Comparison of ENCODE assay signal across 8 cellular contexts in genomic region chr10:17026686-17027485, GRCh38.
DNase-seq lines count a peak whose midpoint lies in the region; ATAC-seq and TF ChIP-seq lines count a peak whose summit lies in the region.

No MANE protein-coding gene starts in this region.

- H3K27me3 ChIP-seq in GM23338 (ENCODE audit: insufficient read depth): no peaks in the 10 kb centered on the region

- no peaks in the 10 kb centered on the region for H3K9me3 Mint-ChIP-seq in GM23338

- no peaks in the 10 kb centered on the region for H3K79me2 ChIP-seq in GM23338 (replicated peaks; ENCODE audit: insufficient read depth)

- peaks cover 20% of the 10 kb centered on the region for H3K4me1 ChIP-seq in GM23338 (ENCODE audit: insufficient read depth)

- H3K36me3 Mint-ChIP-seq in GM23338 (ENCODE audit: low read depth): no peaks in the 10 kb centered on the region

- no peak overlapping the region for H3K27ac Mint-ChIP-seq in GM23338

- no peaks in the 10 kb centered on the region for H3K27me3 Mint-ChIP-seq in GM23338 (ENCODE audit: insufficient read depth, low read depth, poor library complexity)

- no peak overlapping the region for H3K4me3 Mint-ChIP-seq in GM23338

- peaks cover 28% of the 10 kb centered on the region for H3K4me1 Mint-ChIP-seq in GM23338

- H3F3A ChIP-seq in GM23338 (replicated peaks; ENCODE audit: low read depth): no peaks in the 10 kb centered on the region

- no peak overlapping the region for H3K4me2 ChIP-seq in GM23338

- H3K9me2 ChIP-seq in GM23338 (ENCODE audit: insufficient read depth): 0 out of 2 replicates have a peak, but pooled peaks cover under 1% of the 10 kb centered on the region

- no peak overlapping the region for H2AFZ ChIP-seq in GM23338

- no peaks in the 10 kb centered on the region for H4K20me1 ChIP-seq in GM23338 (replicated peaks; ENCODE audit: insufficient read depth)

- no peaks in the 10 kb centered on the region for H3K36me3 ChIP-seq in GM23338 (ENCODE audit: insufficient read depth)

- peak; percentile 57 for DNase-seq in activated CD4-positive, alpha-beta T cell treated with anti-CD3 and anti-CD28 coated beads, Interleukin-2, amount 50 U/mL, for 1 hour
- peak; percentile 42 for DNase-seq in stimulated activated CD8-positive, alpha-beta memory T cell treated with anti-CD3 and anti-CD28 coated beads, Interleukin-4, amount 100 ng/mL, for 24 hours (ENCODE audit: low read depth)
- DNase-seq in medulla oblongata (ENCODE audit: extremely low spot score) (no peak), NCI-H2081 treated with DMSO at 0.1 percent for 48 hours (lab: John Stamatoyannopoulos, UW) (no peak), GM23338 (ENCODE audit: low spot score) (no peak)

- H3K4me3 ChIP-seq in GM23338: no peak overlapping the region

- ATAC-seq in GM18505 (IDR thresholded peaks at IDR 0.05; ENCODE audit: unreplicated experiment): peak; percentile 44
- ATAC-seq in HG03064 (IDR thresholded peaks at IDR 0.05; ENCODE audit: low read depth, unreplicated experiment): peak; percentile 46
- ATAC-seq in esophagus mucosa: peak; percentile 26
- ATAC-seq in GM23338: no peak

- TF ChIP-seq CTCF in GM23338 (conservative IDR thresholded peaks at IDR 0.05; ENCODE audit: low read depth in 2 of 2): no peak

- H3K27ac ChIP-seq in GM23338 (ENCODE audit: low read depth): no peak overlapping the region

- no peak for TF ChIP-seq POLR2A in GM18505 (IDR thresholded peaks at IDR 0.05; ENCODE audit: borderline replicate concordance, extremely low read depth, insufficient read depth, insufficient read length)

TF ChIP-seq in GM23338, 12 proteins besides CTCF, POLR2A, EP300 and RAD21:
- TF ChIP-seq CREB1 (CRISPR knock-in tag; IDR thresholded peaks at IDR 0.05; ENCODE audit: low read depth) (no peak), POLR2AphosphoS5 (IDR thresholded peaks at IDR 0.05; ENCODE audit: low read depth) (no peak), EZH2 (IDR thresholded peaks at IDR 0.05; ENCODE audit: low read depth, unreplicated experiment) (no peak), ETS1 (IDR thresholded peaks at IDR 0.05) (no peak), NANOG (IDR thresholded peaks at IDR 0.05; ENCODE audit: borderline replicate concordance) (no peak), EZH2phosphoT487 (IDR thresholded peaks at IDR 0.05; ENCODE audit: unreplicated experiment) (no peak), ZNF462 (CRISPR knock-in tag; IDR thresholded peaks at IDR 0.05) (no peak), ZNF331 (CRISPR knock-in tag; IDR thresholded peaks at IDR 0.05; ENCODE audit: low read depth) (no peak), REST (IDR thresholded peaks at IDR 0.05; ENCODE audit: unreplicated experiment) (no peak)

Comparison
In these comparisons a context has a peak if more than half of its experiments do, and no peak if none do; other contexts are left out.
1. DNase-seq: peak in activated CD4-positive, alpha-beta T cell treated with anti-CD3 and anti-CD28 coated beads, Interleukin-2, amount 50 U/mL, for 1 hour (single experiment) and stimulated activated CD8-positive, alpha-beta memory T cell treated with anti-CD3 and anti-CD28 coated beads, Interleukin-4, amount 100 ng/mL, for 24 hours (single experiment); none in medulla oblongata (single experiment), NCI-H2081 treated with DMSO at 0.1 percent for 48 hours (single experiment) and GM23338 (single experiment).